In the genomic region with DNA sequence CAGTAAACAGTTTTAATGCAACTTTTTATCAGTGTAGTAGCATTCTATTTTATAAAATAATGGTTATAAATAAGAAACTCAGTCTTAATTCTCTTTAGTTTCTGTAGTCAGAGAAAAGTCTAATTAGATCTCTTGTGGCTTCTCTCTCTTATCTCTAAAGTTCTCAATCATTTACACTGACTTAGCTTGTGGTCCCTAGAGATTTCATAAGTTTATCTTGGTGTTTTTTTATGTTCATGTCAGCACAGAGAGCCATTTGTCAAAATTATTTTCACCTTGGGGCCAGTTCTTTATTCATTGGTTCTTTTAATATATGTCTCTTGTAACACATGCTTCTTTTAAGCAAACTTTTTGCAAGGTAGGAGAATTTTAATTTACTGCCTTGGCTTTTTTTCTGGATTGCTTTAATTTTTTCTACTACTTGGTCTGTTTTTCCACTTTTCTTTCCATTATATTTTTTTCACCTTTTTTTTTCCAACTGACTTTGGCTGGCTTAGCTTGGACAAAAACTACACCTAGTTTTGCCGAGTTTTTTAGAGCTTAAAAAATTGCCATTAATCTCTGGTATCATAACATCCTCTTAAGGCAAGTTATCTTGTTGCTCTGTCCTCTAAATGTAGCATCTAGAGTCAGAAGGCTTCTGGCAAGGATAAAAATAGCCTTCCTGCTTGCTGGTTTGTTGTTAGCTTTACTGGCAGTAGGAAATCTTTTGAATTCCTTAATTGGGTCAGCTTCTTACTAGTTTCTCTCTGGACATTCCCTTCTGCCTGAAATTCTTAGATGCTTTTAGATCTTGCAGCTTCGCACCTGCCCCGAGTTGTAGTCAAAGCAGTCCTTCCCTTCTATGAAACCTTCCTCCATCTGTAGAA, we compare ENCODE assay signal across 1 cellular context.
TF ChIP-seq lines count a peak whose summit lies in the region.

No MANE protein-coding gene starts in this region.

TF ChIP-seq in HEK293, 187 proteins besides CTCF, POLR2A, EP300 and RAD21 (continued from another document and continues in another):
- TF ChIP-seq, protein P1, sequence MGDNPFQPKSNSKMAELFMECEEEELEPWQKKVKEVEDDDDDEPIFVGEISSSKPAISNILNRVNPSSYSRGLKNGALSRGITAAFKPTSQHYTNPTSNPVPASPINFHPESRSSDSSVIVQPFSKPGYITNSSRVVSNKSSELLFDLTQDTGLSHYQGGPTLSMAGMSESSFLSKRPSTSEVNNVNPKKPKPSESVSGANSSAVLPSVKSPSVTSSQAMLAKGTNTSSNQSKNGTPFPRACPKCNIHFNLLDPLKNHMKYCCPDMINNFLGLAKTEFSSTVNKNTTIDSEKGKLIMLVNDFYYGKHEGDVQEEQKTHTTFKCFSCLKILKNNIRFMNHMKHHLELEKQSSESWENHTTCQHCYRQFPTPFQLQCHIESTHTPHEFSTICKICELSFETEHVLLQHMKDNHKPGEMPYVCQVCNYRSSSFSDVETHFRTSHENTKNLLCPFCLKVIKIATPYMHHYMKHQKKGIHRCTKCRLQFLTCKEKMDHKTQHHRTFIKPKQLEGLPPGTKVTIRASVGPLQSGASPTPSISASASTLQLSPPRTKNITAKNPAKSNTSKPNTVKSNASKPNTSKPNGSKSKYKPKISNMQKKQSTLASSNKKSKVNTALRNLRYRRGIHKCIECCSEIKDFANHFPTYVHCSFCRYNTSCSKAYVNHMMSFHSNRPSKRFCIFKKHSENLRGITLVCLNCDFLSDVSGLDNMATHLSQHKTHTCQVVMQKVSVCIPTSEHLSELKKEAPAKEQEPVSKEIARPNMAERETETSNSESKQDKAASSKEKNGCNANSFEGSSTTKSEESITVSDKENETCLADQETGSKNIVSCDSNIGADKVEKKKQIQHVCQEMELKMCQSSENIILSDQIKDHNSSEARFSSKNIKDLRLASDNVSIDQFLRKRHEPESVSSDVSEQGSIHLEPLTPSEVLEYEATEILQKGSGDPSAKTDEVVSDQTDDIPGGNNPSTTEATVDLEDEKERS (tag by site-specific recombination; IDR thresholded peaks at IDR 0.05): no peak
- TF ChIP-seq ZNF791 (tag by site-specific recombination; IDR thresholded peaks at IDR 0.05) (no peak), KLF10 (tag by site-specific recombination; IDR thresholded peaks at IDR 0.05) (peak; percentile 65), ZNF391 (tag by site-specific recombination; IDR thresholded peaks at IDR 0.05; ENCODE audit: borderline replicate concordance, low read depth) (no peak), ZIC2 (tag by site-specific recombination; IDR thresholded peaks at IDR 0.05) (no peak), ZNF544 (tag by site-specific recombination; IDR thresholded peaks at IDR 0.05) (no peak), SCRT2 (tag by site-specific recombination; IDR thresholded peaks at IDR 0.05) (no peak), BCL11A (tag by site-specific recombination; IDR thresholded peaks at IDR 0.05; ENCODE audit: low read depth) (peak; percentile 75; the same call in 1 of the 2 replicates), ZNF677 (tag by site-specific recombination; IDR thresholded peaks at IDR 0.05) (no peak), ZNF335 (tag by site-specific recombination; conservative IDR thresholded peaks at IDR 0.05) (no peak), ZNF175 (tag by site-specific recombination; IDR thresholded peaks at IDR 0.05) (no peak), ZNF248 (tag by site-specific recombination; IDR thresholded peaks at IDR 0.05) (no peak), RBAK (tag by site-specific recombination; IDR thresholded peaks at IDR 0.05) (no peak), ZNF600 (tag by site-specific recombination; IDR thresholded peaks at IDR 0.05) (no peak), TRIM28 (IDR thresholded peaks at IDR 0.05; ENCODE audit: borderline replicate concordance, low read length) (no peak; the same call in 1 of the 2 replicates), ZNF654 (tag by site-specific recombination; IDR thresholded peaks at IDR 0.05; ENCODE audit: low read depth) (no peak), ZNF132 (tag by site-specific recombination; IDR thresholded peaks at IDR 0.05; ENCODE audit: borderline replicate concordance) (no peak), ZNF426 (tag by site-specific recombination; IDR thresholded peaks at IDR 0.05) (no peak), GLIS1 (tag by site-specific recombination; IDR thresholded peaks at IDR 0.05) (peak; percentile 48), ZNF202 (tag by site-specific recombination; IDR thresholded peaks at IDR 0.05; ENCODE audit: borderline replicate concordance) (no peak), ZNF785 (tag by site-specific recombination; IDR thresholded peaks at IDR 0.05) (no peak)
- TF ChIP-seq, protein P2, sequence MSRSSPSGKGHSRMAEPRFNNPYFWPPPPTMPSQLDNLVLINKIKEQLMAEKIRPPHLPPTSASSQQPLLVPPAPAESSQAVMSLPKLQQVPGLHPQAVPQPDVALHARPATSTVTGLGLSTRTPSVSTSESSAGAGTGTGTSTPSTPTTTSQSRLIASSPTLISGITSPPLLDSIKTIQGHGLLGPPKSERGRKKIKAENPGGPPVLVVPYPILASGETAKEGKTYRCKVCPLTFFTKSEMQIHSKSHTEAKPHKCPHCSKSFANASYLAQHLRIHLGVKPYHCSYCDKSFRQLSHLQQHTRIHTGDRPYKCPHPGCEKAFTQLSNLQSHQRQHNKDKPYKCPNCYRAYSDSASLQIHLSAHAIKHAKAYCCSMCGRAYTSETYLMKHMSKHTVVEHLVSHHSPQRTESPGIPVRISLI (tag by site-specific recombination; IDR thresholded peaks at IDR 0.05): peak; percentile 95
- TF ChIP-seq, protein P3, sequence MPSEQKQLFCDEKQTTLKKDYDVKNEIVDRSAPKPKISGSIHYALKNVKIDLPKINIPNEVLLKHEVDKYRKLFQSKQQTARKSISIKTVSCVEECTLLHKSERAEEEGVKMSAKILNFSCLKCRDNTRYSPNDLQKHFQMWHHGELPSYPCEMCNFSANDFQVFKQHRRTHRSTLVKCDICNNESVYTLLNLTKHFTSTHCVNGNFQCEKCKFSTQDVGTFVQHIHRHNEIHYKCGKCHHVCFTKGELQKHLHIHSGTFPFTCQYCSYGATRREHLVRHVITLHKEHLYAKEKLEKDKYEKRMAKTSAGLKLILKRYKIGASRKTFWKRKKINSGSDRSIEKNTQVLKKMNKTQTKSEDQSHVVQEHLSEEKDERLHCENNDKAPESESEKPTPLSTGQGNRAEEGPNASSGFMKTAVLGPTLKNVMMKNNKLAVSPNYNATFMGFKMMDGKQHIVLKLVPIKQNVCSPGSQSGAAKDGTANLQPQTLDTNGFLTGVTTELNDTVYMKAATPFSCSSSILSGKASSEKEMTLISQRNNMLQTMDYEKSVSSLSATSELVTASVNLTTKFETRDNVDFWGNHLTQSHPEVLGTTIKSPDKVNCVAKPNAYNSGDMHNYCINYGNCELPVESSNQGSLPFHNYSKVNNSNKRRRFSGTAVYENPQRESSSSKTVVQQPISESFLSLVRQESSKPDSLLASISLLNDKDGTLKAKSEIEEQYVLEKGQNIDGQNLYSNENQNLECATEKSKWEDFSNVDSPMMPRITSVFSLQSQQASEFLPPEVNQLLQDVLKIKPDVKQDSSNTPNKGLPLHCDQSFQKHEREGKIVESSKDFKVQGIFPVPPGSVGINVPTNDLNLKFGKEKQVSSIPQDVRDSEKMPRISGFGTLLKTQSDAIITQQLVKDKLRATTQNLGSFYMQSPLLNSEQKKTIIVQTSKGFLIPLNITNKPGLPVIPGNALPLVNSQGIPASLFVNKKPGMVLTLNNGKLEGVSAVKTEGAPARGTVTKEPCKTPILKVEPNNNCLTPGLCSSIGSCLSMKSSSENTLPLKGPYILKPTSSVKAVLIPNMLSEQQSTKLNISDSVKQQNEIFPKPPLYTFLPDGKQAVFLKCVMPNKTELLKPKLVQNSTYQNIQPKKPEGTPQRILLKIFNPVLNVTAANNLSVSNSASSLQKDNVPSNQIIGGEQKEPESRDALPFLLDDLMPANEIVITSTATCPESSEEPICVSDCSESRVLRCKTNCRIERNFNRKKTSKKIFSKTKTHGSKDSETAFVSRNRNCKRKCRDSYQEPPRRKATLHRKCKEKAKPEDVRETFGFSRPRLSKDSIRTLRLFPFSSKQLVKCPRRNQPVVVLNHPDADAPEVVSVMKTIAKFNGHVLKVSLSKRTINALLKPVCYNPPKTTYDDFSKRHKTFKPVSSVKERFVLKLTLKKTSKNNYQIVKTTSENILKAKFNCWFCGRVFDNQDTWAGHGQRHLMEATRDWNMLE (tag by site-specific recombination; conservative IDR thresholded peaks at IDR 0.05; ENCODE audit: low read depth): no peak
- TF ChIP-seq, protein P4, sequence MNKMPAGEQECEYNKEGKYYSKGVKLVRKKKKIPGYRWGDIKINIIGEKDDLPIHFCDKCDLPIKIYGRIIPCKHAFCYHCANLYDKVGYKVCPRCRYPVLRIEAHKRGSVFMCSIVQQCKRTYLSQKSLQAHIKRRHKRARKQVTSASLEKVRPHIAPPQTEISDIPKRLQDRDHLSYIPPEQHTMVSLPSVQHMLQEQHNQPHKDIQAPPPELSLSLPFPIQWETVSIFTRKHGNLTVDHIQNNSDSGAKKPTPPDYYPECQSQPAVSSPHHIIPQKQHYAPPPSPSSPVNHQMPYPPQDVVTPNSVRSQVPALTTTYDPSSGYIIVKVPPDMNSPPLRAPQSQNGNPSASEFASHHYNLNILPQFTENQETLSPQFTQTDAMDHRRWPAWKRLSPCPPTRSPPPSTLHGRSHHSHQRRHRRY (tag by site-specific recombination; IDR thresholded peaks at IDR 0.05): no peak
- TF ChIP-seq, protein P5, sequence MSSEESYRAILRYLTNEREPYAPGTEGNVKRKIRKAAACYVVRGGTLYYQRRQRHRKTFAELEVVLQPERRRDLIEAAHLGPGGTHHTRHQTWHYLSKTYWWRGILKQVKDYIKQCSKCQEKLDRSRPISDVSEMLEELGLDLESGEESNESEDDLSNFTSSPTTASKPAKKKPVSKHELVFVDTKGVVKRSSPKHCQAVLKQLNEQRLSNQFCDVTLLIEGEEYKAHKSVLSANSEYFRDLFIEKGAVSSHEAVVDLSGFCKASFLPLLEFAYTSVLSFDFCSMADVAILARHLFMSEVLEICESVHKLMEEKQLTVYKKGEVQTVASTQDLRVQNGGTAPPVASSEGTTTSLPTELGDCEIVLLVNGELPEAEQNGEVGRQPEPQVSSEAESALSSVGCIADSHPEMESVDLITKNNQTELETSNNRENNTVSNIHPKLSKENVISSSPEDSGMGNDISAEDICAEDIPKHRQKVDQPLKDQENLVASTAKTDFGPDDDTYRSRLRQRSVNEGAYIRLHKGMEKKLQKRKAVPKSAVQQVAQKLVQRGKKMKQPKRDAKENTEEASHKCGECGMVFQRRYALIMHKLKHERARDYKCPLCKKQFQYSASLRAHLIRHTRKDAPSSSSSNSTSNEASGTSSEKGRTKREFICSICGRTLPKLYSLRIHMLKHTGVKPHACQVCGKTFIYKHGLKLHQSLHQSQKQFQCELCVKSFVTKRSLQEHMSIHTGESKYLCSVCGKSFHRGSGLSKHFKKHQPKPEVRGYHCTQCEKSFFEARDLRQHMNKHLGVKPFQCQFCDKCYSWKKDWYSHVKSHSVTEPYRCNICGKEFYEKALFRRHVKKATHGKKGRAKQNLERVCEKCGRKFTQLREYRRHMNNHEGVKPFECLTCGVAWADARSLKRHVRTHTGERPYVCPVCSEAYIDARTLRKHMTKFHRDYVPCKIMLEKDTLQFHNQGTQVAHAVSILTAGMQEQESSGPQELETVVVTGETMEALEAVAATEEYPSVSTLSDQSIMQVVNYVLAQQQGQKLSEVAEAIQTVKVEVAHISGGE (tag by site-specific recombination; conservative IDR thresholded peaks at IDR 0.05; ENCODE audit: low read depth): no peak
- TF ChIP-seq, protein P6, sequence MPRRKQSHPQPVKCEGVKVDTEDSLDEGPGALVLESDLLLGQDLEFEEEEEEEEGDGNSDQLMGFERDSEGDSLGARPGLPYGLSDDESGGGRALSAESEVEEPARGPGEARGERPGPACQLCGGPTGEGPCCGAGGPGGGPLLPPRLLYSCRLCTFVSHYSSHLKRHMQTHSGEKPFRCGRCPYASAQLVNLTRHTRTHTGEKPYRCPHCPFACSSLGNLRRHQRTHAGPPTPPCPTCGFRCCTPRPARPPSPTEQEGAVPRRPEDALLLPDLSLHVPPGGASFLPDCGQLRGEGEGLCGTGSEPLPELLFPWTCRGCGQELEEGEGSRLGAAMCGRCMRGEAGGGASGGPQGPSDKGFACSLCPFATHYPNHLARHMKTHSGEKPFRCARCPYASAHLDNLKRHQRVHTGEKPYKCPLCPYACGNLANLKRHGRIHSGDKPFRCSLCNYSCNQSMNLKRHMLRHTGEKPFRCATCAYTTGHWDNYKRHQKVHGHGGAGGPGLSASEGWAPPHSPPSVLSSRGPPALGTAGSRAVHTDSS (tag by site-specific recombination; IDR thresholded peaks at IDR 0.05): no peak
- TF ChIP-seq, protein P7, sequence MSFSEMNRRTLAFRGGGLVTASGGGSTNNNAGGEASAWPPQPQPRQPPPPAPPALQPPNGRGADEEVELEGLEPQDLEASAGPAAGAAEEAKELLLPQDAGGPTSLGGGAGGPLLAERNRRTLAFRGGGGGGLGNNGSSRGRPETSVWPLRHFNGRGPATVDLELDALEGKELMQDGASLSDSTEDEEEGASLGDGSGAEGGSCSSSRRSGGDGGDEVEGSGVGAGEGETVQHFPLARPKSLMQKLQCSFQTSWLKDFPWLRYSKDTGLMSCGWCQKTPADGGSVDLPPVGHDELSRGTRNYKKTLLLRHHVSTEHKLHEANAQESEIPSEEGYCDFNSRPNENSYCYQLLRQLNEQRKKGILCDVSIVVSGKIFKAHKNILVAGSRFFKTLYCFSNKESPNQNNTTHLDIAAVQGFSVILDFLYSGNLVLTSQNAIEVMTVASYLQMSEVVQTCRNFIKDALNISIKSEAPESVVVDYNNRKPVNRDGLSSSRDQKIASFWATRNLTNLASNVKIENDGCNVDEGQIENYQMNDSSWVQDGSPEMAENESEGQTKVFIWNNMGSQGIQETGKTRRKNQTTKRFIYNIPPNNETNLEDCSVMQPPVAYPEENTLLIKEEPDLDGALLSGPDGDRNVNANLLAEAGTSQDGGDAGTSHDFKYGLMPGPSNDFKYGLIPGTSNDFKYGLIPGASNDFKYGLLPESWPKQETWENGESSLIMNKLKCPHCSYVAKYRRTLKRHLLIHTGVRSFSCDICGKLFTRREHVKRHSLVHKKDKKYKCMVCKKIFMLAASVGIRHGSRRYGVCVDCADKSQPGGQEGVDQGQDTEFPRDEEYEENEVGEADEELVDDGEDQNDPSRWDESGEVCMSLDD (tag by site-specific recombination; IDR thresholded peaks at IDR 0.05): no peak
- TF ChIP-seq, protein P8, sequence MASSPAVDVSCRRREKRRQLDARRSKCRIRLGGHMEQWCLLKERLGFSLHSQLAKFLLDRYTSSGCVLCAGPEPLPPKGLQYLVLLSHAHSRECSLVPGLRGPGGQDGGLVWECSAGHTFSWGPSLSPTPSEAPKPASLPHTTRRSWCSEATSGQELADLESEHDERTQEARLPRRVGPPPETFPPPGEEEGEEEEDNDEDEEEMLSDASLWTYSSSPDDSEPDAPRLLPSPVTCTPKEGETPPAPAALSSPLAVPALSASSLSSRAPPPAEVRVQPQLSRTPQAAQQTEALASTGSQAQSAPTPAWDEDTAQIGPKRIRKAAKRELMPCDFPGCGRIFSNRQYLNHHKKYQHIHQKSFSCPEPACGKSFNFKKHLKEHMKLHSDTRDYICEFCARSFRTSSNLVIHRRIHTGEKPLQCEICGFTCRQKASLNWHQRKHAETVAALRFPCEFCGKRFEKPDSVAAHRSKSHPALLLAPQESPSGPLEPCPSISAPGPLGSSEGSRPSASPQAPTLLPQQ (tag by site-specific recombination; IDR thresholded peaks at IDR 0.05): no peak
- TF ChIP-seq, protein P9, sequence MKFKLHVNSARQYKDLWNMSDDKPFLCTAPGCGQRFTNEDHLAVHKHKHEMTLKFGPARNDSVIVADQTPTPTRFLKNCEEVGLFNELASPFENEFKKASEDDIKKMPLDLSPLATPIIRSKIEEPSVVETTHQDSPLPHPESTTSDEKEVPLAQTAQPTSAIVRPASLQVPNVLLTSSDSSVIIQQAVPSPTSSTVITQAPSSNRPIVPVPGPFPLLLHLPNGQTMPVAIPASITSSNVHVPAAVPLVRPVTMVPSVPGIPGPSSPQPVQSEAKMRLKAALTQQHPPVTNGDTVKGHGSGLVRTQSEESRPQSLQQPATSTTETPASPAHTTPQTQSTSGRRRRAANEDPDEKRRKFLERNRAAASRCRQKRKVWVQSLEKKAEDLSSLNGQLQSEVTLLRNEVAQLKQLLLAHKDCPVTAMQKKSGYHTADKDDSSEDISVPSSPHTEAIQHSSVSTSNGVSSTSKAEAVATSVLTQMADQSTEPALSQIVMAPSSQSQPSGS (tag by site-specific recombination; IDR thresholded peaks at IDR 0.05; ENCODE audit: low read depth): 0 out of 2 replicates have a peak, but pooled peaks have one; percentile 12
